Comparison of ENCODE assay signal across 1 cellular context in genomic region chr3:49104052-49104426, GRCh38.
TF ChIP-seq lines count a peak whose summit lies in the region.

No MANE protein-coding gene starts in this region.

TF ChIP-seq in K562, 482 proteins besides CTCF, POLR2A, EP300 and RAD21:
- TF ChIP-seq HNRNPK (IDR thresholded peaks at IDR 0.05; ENCODE audit: low read depth, low read length, poor library complexity, severe bottlenecking) (no peak), HDAC6 (IDR thresholded peaks at IDR 0.05; ENCODE audit: low read depth, low read length) (no peak), PCBP2 (IDR thresholded peaks at IDR 0.05; ENCODE audit: low read depth, low read length, poor library complexity, severe bottlenecking) (no peak), MAX (CRISPR knock-in tag; IDR thresholded peaks at IDR 0.05) (peak; percentile 6; the same call in 1 of the 2 replicates), IRF2 (CRISPR knock-in tag; IDR thresholded peaks at IDR 0.05) (no peak), ATF3 (IDR thresholded peaks at IDR 0.05) (no peak), ATF3 (CRISPR knock-in tag; conservative IDR thresholded peaks at IDR 0.05) (no peak), MYC (IDR thresholded peaks at IDR 0.05; ENCODE audit: low read depth, low read length) (peak; percentile 14; the same call in 1 of the 2 replicates), MYC (CRISPR knock-in tag; IDR thresholded peaks at IDR 0.05; ENCODE audit: borderline replicate concordance, low read depth) (no peak), HIVEP1 (CRISPR knock-in tag; IDR thresholded peaks at IDR 0.05) (no peak), ARID4B (CRISPR knock-in tag; IDR thresholded peaks at IDR 0.05) (0 out of 2 replicates have a peak, but pooled peaks have one; percentile 14), SMAD4 (CRISPR knock-in tag; conservative IDR thresholded peaks at IDR 0.05) (no peak), RBM14 (IDR thresholded peaks at IDR 0.05; ENCODE audit: borderline replicate concordance, insufficient read depth, low read depth, low read length) (no peak), USF1 (CRISPR knock-in tag; IDR thresholded peaks at IDR 0.05) (no peak), MEF2A (IDR thresholded peaks at IDR 0.05; ENCODE audit: control insufficient read depth, low read depth, low read length) (no peak), SIN3A (IDR thresholded peaks at IDR 0.05; ENCODE audit: borderline replicate concordance in 2 of 2, control insufficient read depth in 1 of 2, low read depth in 2 of 2, low read length in 2 of 2) (0 out of 4 replicates have a peak, but pooled peaks of 1 of the 2 experiments have one; percentile 9), DMBX1 (CRISPR knock-in tag; IDR thresholded peaks at IDR 0.05; ENCODE audit: borderline replicate concordance) (no peak)
